ENCODE assay signal across 8 cellular contexts in the genomic region with DNA sequence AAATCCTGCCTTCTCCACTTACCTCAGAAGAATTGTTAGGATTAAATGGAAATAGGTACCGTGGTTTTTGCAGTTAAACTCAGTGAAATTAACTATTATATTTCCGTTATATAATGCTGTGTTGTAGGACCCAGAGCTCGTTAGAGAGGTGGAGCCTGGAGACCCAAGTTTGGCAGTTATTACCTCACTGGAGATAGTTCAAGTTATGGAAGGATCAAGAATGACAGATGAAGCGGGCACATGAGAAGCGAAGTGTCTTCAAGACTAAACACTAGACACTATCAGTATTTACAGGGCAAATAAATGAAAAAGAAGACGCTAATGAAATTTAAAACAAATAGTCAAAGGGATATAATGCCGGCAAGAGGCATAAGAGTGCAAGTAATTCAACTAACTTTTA. TPM values are rescaled to one million over a fixed set of nuclear protein-coding genes. Genes with fewer than 3 reads are reported as not detected.
DNase-seq lines count a peak whose midpoint lies in the region; ATAC-seq and TF ChIP-seq lines count a peak whose summit lies in the region.

No MANE protein-coding gene starts in this region.

- TF ChIP-seq CTCF in A673 (conservative IDR thresholded peaks at IDR 0.05; ENCODE audit: low read depth, low read length): no peak
- TF ChIP-seq CTCF in IMR-90 (conservative IDR thresholded peaks at IDR 0.05; ENCODE audit: low read depth, low read length): no peak
- TF ChIP-seq CTCF in body of pancreas (IDR thresholded peaks at IDR 0.05): no peak
- TF ChIP-seq CTCF in mesothelial cell of epicardium (IDR thresholded peaks at IDR 0.05; ENCODE audit: unreplicated experiment): no peak

- no peaks in the 10 kb centered on the region for H3K9me3 Mint-ChIP-seq in mesothelial cell of epicardium

- no peak for TF ChIP-seq RAD21 in IMR-90 (IDR thresholded peaks at IDR 0.05; ENCODE audit: low read length)

- WGBS in IMR-90 (ENCODE audit: extremely low coverage in 2 of 2, insufficient read length in 1 of 2), 2 experiments: no CpG with 5 or more reads among the region's 7 CpGs
- WGBS in body of pancreas, 2 donors: 2% methylated on average over 7 of the region's 7 CpGs

- no peaks in the 10 kb centered on the region for H3K9me1 ChIP-seq in IMR-90 (ENCODE audit: insufficient read depth, low read length)

- H3K23ac ChIP-seq in IMR-90 (ENCODE audit: low read depth, low read length): no peak overlapping the region

- H3K14ac ChIP-seq in IMR-90 (replicated peaks; ENCODE audit: low read depth, low read length): no peak overlapping the region

- ATAC-seq in IMR-90 (ENCODE audit: low read depth) (no peak), body of pancreas (no peak)

- peaks cover 2% of the 10 kb centered on the region for H3K36me3 Mint-ChIP-seq in mesothelial cell of epicardium

- peak overlapping the region; percentile 92 for H3K4me2 ChIP-seq in IMR-90 (ENCODE audit: low read depth, low read length)

- peak overlapping the region; percentile 80 for H4K5ac ChIP-seq in IMR-90 (ENCODE audit: low read depth, low read length)

- peak overlapping the region; percentile 64 to 98 for H4K8ac ChIP-seq in IMR-90 (ENCODE audit: low read depth in 2 of 2, low read length in 2 of 2)

- DNase-seq in A673 (ENCODE audit: low spot score) (no peak), IMR-90 (no peak), body of pancreas (no peak), mesothelial cell of epicardium (ENCODE audit: low spot score in 2 of 2, unreplicated experiment in 2 of 2) (no peak), NCI-H1417 treated with DMSO at 0.1 percent for 48 hours (lab: John Stamatoyannopoulos, UW) (no peak), NCI-H1048 (lab: John Stamatoyannopoulos, UW) (no peak), HuH-7.5 (ENCODE audit: low spot score) (no peak), SHP77 treated with DMSO at 0.1 percent for 48 hours (lab: John Stamatoyannopoulos, UW) (no peak)

- peak overlapping the region; percentile 100; the same call in 1 of the 2 replicates for H3K56ac ChIP-seq in IMR-90 (ENCODE audit: extremely low read depth, insufficient read depth, low read length)

- BruUV-seq in A673 (replicated peaks; lab: Mats Ljungman, UMichigan) (TSS peak; percentile 59), IMR-90 (replicated peaks; lab: Mats Ljungman, UMichigan) (TSS peak; percentile 45)

- peak overlapping the region; percentile 62 for H3K4me3 ChIP-seq in A673 (ENCODE audit: low read depth, low read length, poor library complexity, severe bottlenecking)
- peak overlapping the region; percentile 67 for H3K4me3 ChIP-seq in IMR-90 (ENCODE audit: insufficient read depth, low read depth, low read length)
- peak overlapping the region; percentile 88 to 96 for H3K4me3 ChIP-seq in body of pancreas

- no peak overlapping the region for H2BK20ac ChIP-seq in IMR-90 (ENCODE audit: low read depth, low read length)

- peak overlapping the region; percentile 95 for H2AFZ ChIP-seq in IMR-90 (replicated peaks; ENCODE audit: low read length, poor library complexity)

- 0 out of 2 replicates have a peak, but pooled peaks cover 3% of the 10 kb centered on the region for H4K20me1 ChIP-seq in IMR-90 (ENCODE audit: insufficient read depth, low read length)

- H3K27ac ChIP-seq in A673 (ENCODE audit: low read depth, low read length, poor library complexity, severe bottlenecking) (peak overlapping the region; percentile 97), IMR-90 (ENCODE audit: insufficient read depth, low read length) (peak overlapping the region; percentile 93; the same call in 1 of the 2 replicates), body of pancreas (peak overlapping the region in 3 of 4 donors; percentile 92 to 95 (median 93))

- H3K4ac ChIP-seq in IMR-90 (ENCODE audit: low read depth, low read length): peak overlapping the region; percentile 92; the same call in 1 of the 2 replicates

- no peaks in the 10 kb centered on the region for H3K27me3 ChIP-seq in A673 (replicated peaks; ENCODE audit: insufficient read depth, low read depth, low read length, poor library complexity)
- no peaks in the 10 kb centered on the region for H3K27me3 ChIP-seq in IMR-90 (ENCODE audit: control insufficient read depth, insufficient read depth, low read length)
- H3K27me3 ChIP-seq in body of pancreas: no peaks in the 10 kb centered on the region

- H3K79me1 ChIP-seq in IMR-90 (ENCODE audit: low read depth in 1 of 2, low read length in 2 of 2): peaks cover 26 to 49% of the 10 kb centered on the region in 2 experiments

- intact Hi-C loops in A673 (cut with micrococcal nuclease; ENCODE audit: unreplicated experiment) (loop anchor here (5.0 kb wide), 1 partner anchor 1524 kb away; a partner anchor contains a TSS), IMR-90 (cut with micrococcal nuclease) (no loop called here), body of pancreas (cut with DNase I) (no loop called here)

- peak overlapping the region; percentile 70 for H2AK9ac ChIP-seq in IMR-90 (replicated peaks; ENCODE audit: low read depth, low read length, poor library complexity)

- H2BK120ac ChIP-seq in IMR-90 (ENCODE audit: low read depth, low read length): no peak overlapping the region

- dilution Hi-C loops in IMR-90 (cut with HindIII; ENCODE audit: low sequenced_read_pairs, unreplicated experiment): no loop called here

- no peak for TF ChIP-seq POLR2A in IMR-90 (IDR thresholded peaks at IDR 0.05; ENCODE audit: low read depth, low read length)
- TF ChIP-seq POLR2A in body of pancreas (IDR thresholded peaks at IDR 0.05): no peak

- peak overlapping the region; percentile 94 for H3K9ac ChIP-seq in IMR-90 (ENCODE audit: low read depth, low read length)

- H3K4me3 Mint-ChIP-seq in mesothelial cell of epicardium: peak overlapping the region; percentile 99

- H4K91ac ChIP-seq in IMR-90 (ENCODE audit: insufficient read depth, low read depth, low read length): no peak overlapping the region

- no peaks in the 10 kb centered on the region for H3K36me3 ChIP-seq in A673 (ENCODE audit: insufficient read depth, low read length, poor library complexity, severe bottlenecking)
- no peaks in the 10 kb centered on the region for H3K36me3 ChIP-seq in IMR-90 (ENCODE audit: control insufficient read depth, insufficient read depth, low read length)
- no peaks in the 10 kb centered on the region for H3K36me3 ChIP-seq in body of pancreas (replicated peaks in 1 of 2; ENCODE audit: insufficient read depth in 1 of 2, low read depth in 2 of 2)

- no peak overlapping the region for H2BK15ac ChIP-seq in IMR-90 (ENCODE audit: low read depth, low read length)

- H3K9me3 ChIP-seq in A673 (ENCODE audit: low read depth, low read length, poor library complexity, severe bottlenecking): no peaks in the 10 kb centered on the region
- H3K9me3 ChIP-seq in IMR-90 (ENCODE audit: control insufficient read depth, insufficient read depth, low read length): no peaks in the 10 kb centered on the region
- H3K9me3 ChIP-seq in body of pancreas: no peaks in the 10 kb centered on the region

- POLR2A ChIA-PET in A673 (lab: Charles Lee; ENCODE audit: low non-redundant PET) (interaction anchor here (0.7 kb wide), 1 partner anchor 10 kb away, joined by 3 read pairs; no protein-coding TSS in a partner anchor), IMR-90 (lab: Charles Lee; ENCODE audit: unreplicated experiment) (no interaction called here)

- no peak overlapping the region for H2BK5ac ChIP-seq in IMR-90 (ENCODE audit: low read depth, low read length, poor library complexity, severe bottlenecking)

- H3K27ac Mint-ChIP-seq in mesothelial cell of epicardium: peak overlapping the region; percentile 100

- H3K18ac ChIP-seq in IMR-90 (ENCODE audit: low read depth, low read length): no peak overlapping the region

- no peak overlapping the region for H2AK5ac ChIP-seq in IMR-90 (ENCODE audit: low read depth, low read length)

- CTCF ChIA-PET in A673 (lab: Charles Lee) (no interaction called here), IMR-90 (lab: Yijun Ruan, JAX) (no interaction called here)

- in situ Hi-C loops in IMR-90 (cut with MboI; ENCODE audit: low sequenced_read_pairs): no loop called here

- H3K27me3 Mint-ChIP-seq in mesothelial cell of epicardium (ENCODE audit: low read depth): peaks cover 2% of the 10 kb centered on the region

- H3K4me1 ChIP-seq in A673 (ENCODE audit: insufficient read depth, low read length, poor library complexity, severe bottlenecking) (peaks cover 13% of the 10 kb centered on the region), IMR-90 (ENCODE audit: control insufficient read depth, insufficient read depth, low read length) (no peaks in the 10 kb centered on the region), body of pancreas (peaks cover 14% of the 10 kb centered on the region)

- peaks cover 12% of the 10 kb centered on the region for H3K4me1 Mint-ChIP-seq in mesothelial cell of epicardium

TF ChIP-seq in IMR-90, 13 proteins besides CTCF, POLR2A, EP300 and RAD21 (continues in another document):
- TF ChIP-seq RFX5 (IDR thresholded peaks at IDR 0.05; ENCODE audit: low read depth, low read length): no peak
- no peak for TF ChIP-seq MAFK (IDR thresholded peaks at IDR 0.05; ENCODE audit: low read depth, low read length)
- no peak for TF ChIP-seq NFE2L2 (IDR thresholded peaks at IDR 0.05; ENCODE audit: low read depth, low read length)
- no peak for TF ChIP-seq SMC3 (IDR thresholded peaks at IDR 0.05; ENCODE audit: low read depth, low read length)
- no peak for TF ChIP-seq FOS (IDR thresholded peaks at IDR 0.05; ENCODE audit: low read depth, low read length)
- TF ChIP-seq, protein P1, sequence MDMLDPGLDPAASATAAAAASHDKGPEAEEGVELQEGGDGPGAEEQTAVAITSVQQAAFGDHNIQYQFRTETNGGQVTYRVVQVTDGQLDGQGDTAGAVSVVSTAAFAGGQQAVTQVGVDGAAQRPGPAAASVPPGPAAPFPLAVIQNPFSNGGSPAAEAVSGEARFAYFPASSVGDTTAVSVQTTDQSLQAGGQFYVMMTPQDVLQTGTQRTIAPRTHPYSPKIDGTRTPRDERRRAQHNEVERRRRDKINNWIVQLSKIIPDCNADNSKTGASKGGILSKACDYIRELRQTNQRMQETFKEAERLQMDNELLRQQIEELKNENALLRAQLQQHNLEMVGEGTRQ (IDR thresholded peaks at IDR 0.05; ENCODE audit: low read depth, low read length): no peak

RNA-seq across cellular contexts. Expression of a gene that starts 0.9 kb away (rescaled TPM):
- total RNA-seq in A673 (2021): 24.9 and 26.7 TPM in 2 replicates
- 17.9 and 21.1 TPM in 2 replicates for total RNA-seq in IMR-90 (2012; rRNA removed)
- 3.5 and 4.5 TPM in 2 replicates for polyA plus RNA-seq in IMR-90 (2012; rRNA removed)
- 0.32 and 0.71 TPM in 2 replicates for polyA plus RNA-seq in IMR-90 (2012; cell fraction: cytosol; rRNA removed)
- 0.60 and 5.3 TPM in 2 replicates for polyA plus RNA-seq in IMR-90 (2012; cell fraction: nucleus; rRNA removed; ENCODE audit: low replicate concordance)
- total RNA-seq in body of pancreas: 10 to 100 TPM in 1 of 2 donors, 1 to 10 TPM in 1; 8.2 to 11.7 TPM
- total RNA-seq in mesothelial cell of epicardium: 21.2 to 22.8 TPM (median 22.2 TPM) in 3 replicates
